In the genomic region with DNA sequence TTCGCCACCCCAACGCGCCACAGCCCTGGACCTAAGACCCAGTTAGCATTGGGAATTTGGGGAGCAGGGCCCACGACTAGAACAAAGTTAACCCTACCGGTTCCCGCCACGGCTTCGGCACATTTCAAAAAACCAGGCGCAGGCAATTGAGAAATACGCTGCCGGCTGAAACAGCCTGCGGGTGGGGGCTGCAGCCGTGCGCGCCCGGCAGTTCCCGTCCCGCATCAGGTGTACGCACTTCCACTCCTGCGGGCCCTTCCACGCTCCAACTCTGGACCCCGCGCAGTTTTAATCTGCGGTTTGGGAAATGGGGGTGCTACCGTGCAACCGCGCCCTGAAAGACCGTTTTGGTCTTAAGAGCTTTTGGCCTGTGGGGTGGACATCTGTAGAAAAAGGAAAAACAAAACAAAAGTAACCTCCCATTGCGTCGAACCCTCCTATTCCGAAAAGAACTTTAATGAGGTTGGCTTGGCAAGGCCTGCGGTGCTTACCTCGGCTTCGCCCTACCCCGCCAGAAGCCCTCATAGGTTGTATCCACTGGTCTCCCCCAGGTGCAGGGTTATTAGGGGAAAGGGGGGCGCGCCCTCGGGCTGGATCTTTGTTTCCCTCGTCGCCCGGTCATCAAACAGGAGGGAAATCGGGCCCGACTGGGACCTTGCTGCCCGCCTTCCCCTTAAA, we compare ENCODE assay signal across 8 cellular contexts. TPM values are rescaled to one million over a fixed set of nuclear protein-coding genes. Genes with fewer than 3 reads are reported as not detected.
DNase-seq lines count a peak whose midpoint lies in the region; ATAC-seq and TF ChIP-seq lines count a peak whose summit lies in the region.

No MANE protein-coding gene starts in this region.

- H3K4me1 ChIP-seq in left lung = peaks cover 4 to 31% of the 10 kb centered on the region in 2 donors
- peaks cover 0 to 38% (median 9%) of the 10 kb centered on the region in 4 donors for H3K4me1 ChIP-seq in tibial artery
- no peaks in the 10 kb centered on the region for H3K4me1 ChIP-seq in MM.1S (ENCODE audit: low read length)

- H3K9ac ChIP-seq in MM.1S (ENCODE audit: low read length) = no peak overlapping the region

- no peaks in the 10 kb centered on the region for H3K79me2 ChIP-seq in MM.1S (ENCODE audit: low read length)

- no peaks in the 10 kb centered on the region for H3K9me3 Mint-ChIP-seq in activated naive CD4-positive, alpha-beta T cell treated with anti-CD3 and anti-CD28 coated beads for 36 hours
- H3K9me3 Mint-ChIP-seq in activated naive CD4-positive, alpha-beta T cell treated with anti-CD3 and anti-CD28 coated beads, Interleukin-2, amount 50 U/mL, for 72 hours = no peaks in the 10 kb centered on the region
- no peaks in the 10 kb centered on the region for H3K9me3 Mint-ChIP-seq in MCF 10A (ENCODE audit: unreplicated experiment)

- no peaks in the 10 kb centered on the region for H3K36me3 ChIP-seq in left lung
- peaks cover 0 to 26% (median 0%) of the 10 kb centered on the region in 3 donors for H3K36me3 ChIP-seq in tibial artery
- H3K36me3 ChIP-seq in MM.1S (replicated peaks; ENCODE audit: insufficient read depth, low read length) = no peaks in the 10 kb centered on the region

- intact Hi-C loops in activated naive CD4-positive, alpha-beta T cell treated with anti-CD3 and anti-CD28 coated beads for 36 hours (cut with micrococcal nuclease) = loop anchor here (5.0 to 10.0 kb wide), 6 partner anchors 319 to 1166 kb away; no protein-coding TSS in a partner anchor
- intact Hi-C loops in MCF 10A (cut with micrococcal nuclease) = loop anchor here (2.0 to 10.0 kb wide), 3 partner anchors 607 to 1386 kb away; no protein-coding TSS in a partner anchor
- intact Hi-C loops in left lung (cut with DNase I) = loop anchor here in 1 of 2 donors (10.0 kb wide), 1 partner anchor 653 kb away; a partner anchor contains a TSS
- intact Hi-C loops in tibial artery (cut with DNase I; ENCODE audit: low total_unique reads) = no loop called here

- H3K4me3 ChIP-seq in left lung (peak overlapping the region; percentile 19 to 54), tibial artery (peak overlapping the region; percentile 43 to 48), MM.1S (ENCODE audit: low read length) (no peak overlapping the region)

- no peak for DNase-seq in activated naive CD4-positive, alpha-beta T cell treated with anti-CD3 and anti-CD28 coated beads for 36 hours
- no peak for DNase-seq in activated naive CD4-positive, alpha-beta T cell treated with anti-CD3 and anti-CD28 coated beads, Interleukin-2, amount 50 U/mL, for 72 hours (ENCODE audit: low spot score in 2 of 2)
- DNase-seq in MCF 10A (ENCODE audit: unreplicated experiment) = no peak
- DNase-seq in left lung = no peak
- DNase-seq in tibial artery = no peak
- no peak for DNase-seq in MM.1S
- no peak for DNase-seq in NCI-H345 (lab: John Stamatoyannopoulos, UW)

- BruUV-seq in MCF 10A (replicated peaks; lab: Mats Ljungman, UMichigan) = no TSS peak

- H3K27me3 ChIP-seq in left lung = peaks cover 84 to 100% of the 10 kb centered on the region in 2 donors
- H3K27me3 ChIP-seq in tibial artery = no peaks in the 10 kb centered on the region
- no peaks in the 10 kb centered on the region for H3K27me3 ChIP-seq in MM.1S (replicated peaks; ENCODE audit: insufficient read depth, low read length)

- H3F3A ChIP-seq in MM.1S (ENCODE audit: insufficient read depth, low read length) = no peaks in the 10 kb centered on the region

- H3K4me3 Mint-ChIP-seq in activated naive CD4-positive, alpha-beta T cell treated with anti-CD3 and anti-CD28 coated beads for 36 hours = peak overlapping the region; percentile 47
- peak overlapping the region; percentile 88 for H3K4me3 Mint-ChIP-seq in MCF 10A (ENCODE audit: unreplicated experiment)

- peaks cover 24% of the 10 kb centered on the region for H3K4me1 Mint-ChIP-seq in activated naive CD4-positive, alpha-beta T cell treated with anti-CD3 and anti-CD28 coated beads for 36 hours (ENCODE audit: low read depth)
- H3K4me1 Mint-ChIP-seq in MCF 10A (ENCODE audit: insufficient read depth, unreplicated experiment) = peaks cover 10% of the 10 kb centered on the region

- no peak for TF ChIP-seq CTCF in MCF 10A (IDR thresholded peaks at IDR 0.05; ENCODE audit: unreplicated experiment)
- TF ChIP-seq CTCF in left lung (IDR thresholded peaks at IDR 0.05) = peak in 1 of 2 donors; percentile 28
- no peak for TF ChIP-seq CTCF in tibial artery (IDR thresholded peaks at IDR 0.05)
- no peak for TF ChIP-seq CTCF in MM.1S (IDR thresholded peaks at IDR 0.05; ENCODE audit: low read length)

- H3K27ac Mint-ChIP-seq in activated naive CD4-positive, alpha-beta T cell treated with anti-CD3 and anti-CD28 coated beads for 36 hours = no peak overlapping the region
- H3K27ac Mint-ChIP-seq in activated naive CD4-positive, alpha-beta T cell treated with anti-CD3 and anti-CD28 coated beads, Interleukin-2, amount 50 U/mL, for 72 hours = no peak overlapping the region
- H3K27ac Mint-ChIP-seq in MCF 10A (ENCODE audit: low read depth, unreplicated experiment) = peak overlapping the region; percentile 97

- H3K27ac ChIP-seq in left lung (peak overlapping the region; percentile 75 to 86), tibial artery (peak overlapping the region in 1 of 2 donors; percentile 59), MM.1S (ENCODE audit: low read length) (no peak overlapping the region)

- no peak for ATAC-seq in activated naive CD4-positive, alpha-beta T cell treated with anti-CD3 and anti-CD28 coated beads, Interleukin-2, amount 50 U/mL, for 72 hours
- ATAC-seq in left lung = peak; percentile 6
- ATAC-seq in HG03571 (IDR thresholded peaks at IDR 0.05; ENCODE audit: unreplicated experiment) = no peak

- H3K9me3 ChIP-seq in left lung (no peaks in the 10 kb centered on the region), tibial artery (no peaks in the 10 kb centered on the region), MM.1S (replicated peaks; ENCODE audit: insufficient read depth, low read length) (no peaks in the 10 kb centered on the region)

- H3K9me2 ChIP-seq in MM.1S (replicated peaks; ENCODE audit: insufficient read depth, low read length) = no peaks in the 10 kb centered on the region

- no peak overlapping the region for H3K4me2 ChIP-seq in MM.1S (ENCODE audit: low read depth, low read length)

- H4K20me1 ChIP-seq in MM.1S (ENCODE audit: insufficient read depth, low read length) = no peaks in the 10 kb centered on the region

- no peak overlapping the region for H2AFZ ChIP-seq in MM.1S (ENCODE audit: low read length)

- peaks cover 80% of the 10 kb centered on the region for H3K27me3 Mint-ChIP-seq in activated naive CD4-positive, alpha-beta T cell treated with anti-CD3 and anti-CD28 coated beads for 36 hours (ENCODE audit: low read depth)
- H3K27me3 Mint-ChIP-seq in MCF 10A (ENCODE audit: insufficient read depth, unreplicated experiment) = no peaks in the 10 kb centered on the region

- CTCF ChIA-PET in activated naive CD4-positive, alpha-beta T cell treated with anti-CD3 and anti-CD28 coated beads for 36 hours (lab: Charles Lee) = no interaction called here
- CTCF ChIA-PET in MCF 10A (lab: Yijun Ruan, JAX) = interaction anchor here (0.6 to 5.6 kb wide), 12 partner anchors 9 to 1193 kb away, joined by 3 to 53 read pairs (median 4); no protein-coding TSS in a partner anchor

- POLR2A ChIA-PET in MCF 10A (lab: Yijun Ruan, JAX) = interaction anchor here (0.6 to 17.6 kb wide), 10 partner anchors 8 to 1162 kb away, joined by 3 to 352 read pairs (median 6); a partner anchor contains a TSS

- no peaks in the 10 kb centered on the region for H3K36me3 Mint-ChIP-seq in activated naive CD4-positive, alpha-beta T cell treated with anti-CD3 and anti-CD28 coated beads for 36 hours (ENCODE audit: low read depth)
- H3K36me3 Mint-ChIP-seq in activated naive CD4-positive, alpha-beta T cell treated with anti-CD3 and anti-CD28 coated beads, Interleukin-2, amount 50 U/mL, for 72 hours = peaks cover 0 to 31% of the 10 kb centered on the region in 2 donors
- peaks cover 62% of the 10 kb centered on the region for H3K36me3 Mint-ChIP-seq in MCF 10A (ENCODE audit: insufficient read depth, unreplicated experiment)

RNA-seq across cellular contexts. Expression of a gene that starts 7.1 kb away (rescaled TPM):
- not detected for total RNA-seq in activated naive CD4-positive, alpha-beta T cell treated with anti-CD3 and anti-CD28 coated beads for 36 hours
- total RNA-seq in activated naive CD4-positive, alpha-beta T cell treated with anti-CD3 and anti-CD28 coated beads, Interleukin-2, amount 50 U/mL, for 72 hours = not detected
- total RNA-seq in MCF 10A (2022) = 6.1 and 7.8 TPM in 2 replicates
- total RNA-seq in left lung = 10 to 100 TPM; 12.8 to 19.0 TPM
